In genomic region chr6:149906405-149906804, GRCh38 we compare ENCODE assay signal across 1 cellular context.
TF ChIP-seq lines count a peak whose summit lies in the region.

No MANE protein-coding gene starts in this region.

TF ChIP-seq in HepG2, 621 proteins besides CTCF, POLR2A, EP300 and RAD21:
- no peak for TF ChIP-seq ZHX1 (CRISPR knock-in tag; IDR thresholded peaks at IDR 0.05; ENCODE audit: low read depth)
- no peak for TF ChIP-seq ZBTB42 (CRISPR knock-in tag; IDR thresholded peaks at IDR 0.05)
- TF ChIP-seq ZBTB3 (CRISPR knock-in tag; IDR thresholded peaks at IDR 0.05; ENCODE audit: borderline replicate concordance, low read depth): no peak
- no peak for TF ChIP-seq ZMYM4 (CRISPR knock-in tag; IDR thresholded peaks at IDR 0.05)
- no peak for TF ChIP-seq RBAK (CRISPR knock-in tag; IDR thresholded peaks at IDR 0.05)
- no peak for TF ChIP-seq GMEB2 (CRISPR knock-in tag; IDR thresholded peaks at IDR 0.05; ENCODE audit: low read depth)
- no peak for TF ChIP-seq ZNF33A (CRISPR knock-in tag; IDR thresholded peaks at IDR 0.05; ENCODE audit: borderline replicate concordance)
- TF ChIP-seq ZBTB25 (CRISPR knock-in tag; IDR thresholded peaks at IDR 0.05): no peak
- TF ChIP-seq MZF1 (CRISPR knock-in tag; IDR thresholded peaks at IDR 0.05; ENCODE audit: borderline replicate concordance): no peak
- no peak for TF ChIP-seq ZNF281 (CRISPR knock-in tag; IDR thresholded peaks at IDR 0.05; ENCODE audit: borderline replicate concordance)
- no peak for TF ChIP-seq ZIK1 (CRISPR knock-in tag; IDR thresholded peaks at IDR 0.05; ENCODE audit: borderline replicate concordance, low read depth)
- TF ChIP-seq ZBTB26 (CRISPR knock-in tag; IDR thresholded peaks at IDR 0.05; ENCODE audit: borderline replicate concordance): no peak
- TF ChIP-seq BORCS8-MEF2B (CRISPR knock-in tag; IDR thresholded peaks at IDR 0.05): no peak
- no peak for TF ChIP-seq ZBTB20 (CRISPR knock-in tag; IDR thresholded peaks at IDR 0.05; ENCODE audit: borderline replicate concordance, low read depth)
- TF ChIP-seq RFXAP (CRISPR knock-in tag; IDR thresholded peaks at IDR 0.05; ENCODE audit: borderline replicate concordance): no peak
- no peak for TF ChIP-seq RNF2 (conservative IDR thresholded peaks at IDR 0.05; ENCODE audit: low read depth)
- no peak for TF ChIP-seq SIX1 (CRISPR knock-in tag; IDR thresholded peaks at IDR 0.05; ENCODE audit: borderline replicate concordance)
- no peak for TF ChIP-seq ZNF282 (IDR thresholded peaks at IDR 0.05; ENCODE audit: partially characterized antibody)
TF ChIP-seq in HepG2: peak in this region for 0.
